34 cellular contexts compared by ENCODE assay signal in genomic region chr2:214051585-214051984, GRCh38.
"Had no signal": no experiment of that assay in that cellular context is flagged by ENCODE, and none has a peak within 500 bp of the region (broad histone marks: within the 10 kb centered on the region; RNA-seq: fewer than 3 reads in every experiment).

No MANE protein-coding gene starts in this region.

- H3K9me3 ChIP-seq: adrenal gland, body of pancreas, breast epithelium had no signal

- FAIRE-seq: astrocyte, bronchial epithelial cell had no signal

- H3K4me3 ChIP-seq: adrenal gland, ascending aorta, body of pancreas, breast epithelium, cardiac muscle cell had no signal

- H3K27ac ChIP-seq: adrenal gland, ascending aorta, body of pancreas, brain microvascular endothelial cell, breast epithelium, cardiac muscle cell had no signal

- H3K27me3 ChIP-seq: adrenal gland, ascending aorta, body of pancreas, brain microvascular endothelial cell, breast epithelium, cardiac muscle cell had no signal

- H3K36me3 ChIP-seq: adrenal gland, ascending aorta, brain microvascular endothelial cell, breast epithelium, cardiac muscle cell had no signal

- DNase-seq: activated effector memory CD4-positive, alpha-beta T cell treated with anti-CD3 and anti-CD28 coated beads, Interleukin-2, amount 50 U/mL, for 16 hours; activated effector memory CD4-positive, alpha-beta T cell treated with Interleukin-2 at 50 U/mL for 16 hours; activated gamma-delta T cell; activated gamma-delta T cell treated with Interleukin-2 at 50 U/mL for 16 hours; activated naive CD4-positive, alpha-beta T cell; activated naive CD4-positive, alpha-beta T cell treated with anti-CD3 and anti-CD28 coated beads for 36 hours; activated naive CD4-positive, alpha-beta T cell treated with anti-CD3 and anti-CD28 coated beads, Interleukin-2, amount 10 ng/mL, durations not matched to agents 7 days and 5 days; activated naive CD4-positive, alpha-beta T cell treated with anti-CD3 and anti-CD28 coated beads, Interleukin-2, amount 50 U/mL, for 16 hours; activated naive CD4-positive, alpha-beta T cell treated with Interleukin-2 at 50 U/mL for 16 hours; activated naive CD8-positive, alpha-beta T cell treated with anti-CD3 and anti-CD28 coated beads for 36 hours; activated naive CD8-positive, alpha-beta T cell treated with anti-CD3 and anti-CD28 coated beads, Interleukin-2, amount 10 ng/mL, durations not matched to agents 7 days and 5 days; activated naive CD8-positive, alpha-beta T cell treated with anti-CD3 and anti-CD28 coated beads, Interleukin-2, amount 50 U/mL, for 24 hours; activated T-cell treated with anti-CD3 and anti-CD28 coated beads, Interleukin-2, amount 50 U/mL, for 1 hour; activated T-cell treated with anti-CD3 and anti-CD28 coated beads, Interleukin-2, amount 50 U/mL, for 24 hours; activated T-cell treated with anti-CD3 and anti-CD28 coated beads, Interleukin-2, amount 50 U/mL, for 4 hours; activated T-cell treated with anti-CD3 and anti-CD28 coated beads, Interleukin-2, amount 50 U/mL, for 48 hours; activated T-cell treated with anti-CD3 and anti-CD28 coated beads, Interleukin-2, amount 50 U/mL, for 72 hours; amniotic stem cell; amygdala; anterior cingulate cortex; aorta; body of pancreas; brain microvascular endothelial cell; caudate nucleus; central memory CD4-positive, alpha-beta T cell; cerebellar nuclear complex had no signal

- H3K4me1 ChIP-seq: adrenal gland, ascending aorta, body of pancreas, breast epithelium had no signal

- ATAC-seq: activated naive CD4-positive, alpha-beta T cell treated with anti-CD3 and anti-CD28 coated beads, Interleukin-2, amount 50 U/mL, for 72 hours; activated naive CD8-positive, alpha-beta T cell treated with anti-CD3 and anti-CD28 coated beads, Interleukin-2, amount 50 U/mL, for 24 hours; activated T-cell treated with anti-CD3 and anti-CD28 coated beads, Interleukin-2, amount 50 U/mL, for 4 hours; activated T-cell treated with anti-CD3 and anti-CD28 coated beads, Interleukin-2, amount 50 U/mL, for 72 hours; activated T-helper 17 cell treated with anti-CD3 and anti-CD28 coated beads, Interleukin-2, amount 50 U/mL, for 72 hours; body of pancreas had no signal
